ENCODE assay signal across 29 cellular contexts in the genomic region with DNA sequence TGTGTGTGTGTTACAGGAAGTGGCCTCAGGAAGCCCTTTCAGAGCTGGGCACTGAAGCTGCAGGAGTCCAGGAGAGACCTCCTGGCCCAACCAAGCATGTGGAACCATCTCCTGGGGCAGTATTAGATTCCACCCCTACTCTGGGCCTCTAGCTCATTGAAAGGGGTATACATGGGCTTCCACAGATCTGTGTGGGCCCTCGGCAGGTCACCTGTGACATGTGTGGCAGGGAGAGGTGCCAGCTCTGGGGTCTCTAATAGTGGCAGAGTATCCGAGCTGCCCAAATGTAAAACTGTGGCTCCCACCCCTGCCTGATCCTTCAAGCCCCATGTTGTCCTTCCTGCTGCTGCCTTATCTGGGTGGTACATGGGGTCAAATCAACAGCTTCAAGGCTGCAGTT.
"Had no signal": no experiment of that assay in that cellular context is flagged by ENCODE, and none has a peak within 500 bp of the region (broad histone marks: within the 10 kb centered on the region; RNA-seq: fewer than 3 reads in every experiment).

No MANE protein-coding gene starts in this region.

- H3K4me3 ChIP-seq: coronary artery, dorsolateral prefrontal cortex, gastrocnemius medialis had no signal

- ATAC-seq: activated CD4-positive, CD25-positive, alpha-beta regulatory T cell treated with anti-CD3 and anti-CD28 coated beads, Interleukin-2, amount 50 U/mL, for 24 hours; activated CD8-positive, alpha-beta T cell treated with anti-CD3 and anti-CD28 coated beads for 36 hours; activated T-cell treated with anti-CD3 and anti-CD28 coated beads, Interleukin-2, amount 50 U/mL, for 4 hours; activated T-helper 17 cell treated with anti-CD3 and anti-CD28 coated beads, Interleukin-2, amount 50 U/mL, for 72 hours; esophagus mucosa; gastrocnemius medialis; T-helper 17 cell had no signal

- H3K4me1 ChIP-seq: gastrocnemius medialis had no signal

- H3K9me3 ChIP-seq: gastrocnemius medialis had no signal

- H3K36me3 ChIP-seq: brain microvascular endothelial cell, gastrocnemius medialis, WERI-Rb-1 had no signal

- H3K27me3 ChIP-seq: brain microvascular endothelial cell, dorsolateral prefrontal cortex, gastrocnemius medialis had no signal

- FAIRE-seq: astrocyte, bronchial epithelial cell had no signal

- DNase-seq: activated B cell treated with CpG ODN at 0.5 μM for 24 hours; activated CD4-positive, alpha-beta T cell treated with anti-CD3 and anti-CD28 coated beads for 48 hours; activated CD4-positive, alpha-beta T cell treated with anti-CD3 and anti-CD28 coated beads, Interleukin-2, amount 50 U/mL, for 1 hour; activated CD4-positive, alpha-beta T cell treated with anti-CD3 and anti-CD28 coated beads, Interleukin-2, amount 50 U/mL, for 48 hours; activated CD8-positive, alpha-beta memory T cell treated with anti-CD3 and anti-CD28 coated beads for 24 hours; activated CD8-positive, alpha-beta T cell treated with anti-CD3 and anti-CD28 coated beads for 36 hours; activated effector memory CD4-positive, alpha-beta T cell treated with Interleukin-2 at 50 U/mL for 16 hours; activated gamma-delta T cell treated with Interleukin-2 at 50 U/mL for 16 hours; activated naive CD4-positive, alpha-beta T cell treated with anti-CD3 and anti-CD28 coated beads, Interleukin-2, amount 50 U/mL, for 16 hours; activated naive CD4-positive, alpha-beta T cell treated with Interleukin-2 at 50 U/mL for 16 hours; activated T-cell treated with anti-CD3 and anti-CD28 coated beads, Interleukin-2, amount 50 U/mL, for 4 hours; amniotic stem cell; brain microvascular endothelial cell; effector memory CD4-positive, alpha-beta T cell; endodermal cell; foreskin fibroblast; gastrocnemius medialis; glutamatergic neuron; T-helper 1 cell; T-helper 17 cell; T1000; WERI-Rb-1 had no signal

- H3K27ac ChIP-seq: brain microvascular endothelial cell, coronary artery, gastrocnemius medialis, WERI-Rb-1 had no signal
